Comparison of ENCODE assay signal across 8 cellular contexts in genomic region chr17:80866050-80866793, GRCh38.
DNase-seq lines count a peak whose midpoint lies in the region; ATAC-seq and TF ChIP-seq lines count a peak whose summit lies in the region.

No MANE protein-coding gene starts in this region.

- DNase-seq in A673 (ENCODE audit: low spot score) (peak; percentile 77), GM23248 (peak; percentile 84), NCI-H510A (lab: John Stamatoyannopoulos, UW) (peak; percentile 19), dedifferentiated amniotic fluid mesenchymal stem cell (ENCODE audit: extremely low spot score) (peak; percentile 37), lower lobe of right lung (peak; percentile 56)
- peak; percentile 66 to 75 for DNase-seq in activated CD4-positive, alpha-beta T cell treated with anti-CD3 and anti-CD28 coated beads for 4 hours
- DNase-seq in stimulated activated CD8-positive, alpha-beta memory T cell treated with anti-CD3 and anti-CD28 coated beads, Interleukin-2, amount 100 ng/mL, for 1 hour (ENCODE audit: low read depth in 2 of 2) = peak; percentile 34

- no peaks in the 10 kb centered on the region for H3K27me3 ChIP-seq in A673 (replicated peaks; ENCODE audit: insufficient read depth, low read depth, low read length, poor library complexity)
- H3K27me3 ChIP-seq in GM23248 (replicated peaks; ENCODE audit: insufficient read depth) = no peaks in the 10 kb centered on the region
- no peaks in the 10 kb centered on the region for H3K27me3 ChIP-seq in lower lobe of right lung (ENCODE audit: low read depth)

- no peaks in the 10 kb centered on the region for H3F3A ChIP-seq in GM23248 (ENCODE audit: insufficient read depth)

- H3K4me1 ChIP-seq in A673 (ENCODE audit: insufficient read depth, low read length, poor library complexity, severe bottlenecking) (no peaks in the 10 kb centered on the region), GM23248 (ENCODE audit: insufficient read depth) (no peaks in the 10 kb centered on the region), lower lobe of right lung (peaks cover 10% of the 10 kb centered on the region)

- H4K20me1 ChIP-seq in GM23248 (ENCODE audit: insufficient read depth) = no peaks in the 10 kb centered on the region

- CTCF ChIA-PET in A673 (lab: Charles Lee) = no interaction called here

- H3K9me3 ChIP-seq in A673 (ENCODE audit: low read depth, low read length, poor library complexity, severe bottlenecking) = no peaks in the 10 kb centered on the region
- H3K9me3 ChIP-seq in GM23248 (ENCODE audit: low read depth) = no peaks in the 10 kb centered on the region
- H3K9me3 ChIP-seq in lower lobe of right lung = no peaks in the 10 kb centered on the region

- H2AFZ ChIP-seq in GM23248 = no peak overlapping the region

- BruUV-seq in A673 (replicated peaks; lab: Mats Ljungman, UMichigan) = no TSS peak

- POLR2A ChIA-PET in A673 (lab: Charles Lee; ENCODE audit: low non-redundant PET) = no interaction called here

- H3K27ac ChIP-seq in A673 (ENCODE audit: low read depth, low read length, poor library complexity, severe bottlenecking) (no peak overlapping the region), GM23248 (no peak overlapping the region), lower lobe of right lung (no peak overlapping the region)

- H3K9me2 ChIP-seq in GM23248 (ENCODE audit: insufficient read depth) = no peaks in the 10 kb centered on the region

- ATAC-seq in lower lobe of right lung (peak; percentile 78 to 82), HG03095 (IDR thresholded peaks at IDR 0.05; ENCODE audit: unreplicated experiment) (no peak)

- H3K79me2 ChIP-seq in GM23248 (ENCODE audit: insufficient read depth) = no peaks in the 10 kb centered on the region

- TF ChIP-seq CTCF in A673 (conservative IDR thresholded peaks at IDR 0.05; ENCODE audit: low read depth, low read length) = peak; percentile 84
- TF ChIP-seq CTCF in lower lobe of right lung (IDR thresholded peaks at IDR 0.05) = peak; percentile 77

- in situ Hi-C loops in GM23248 (cut with MboI) = no loop called here

- intact Hi-C loops in A673 (cut with micrococcal nuclease; ENCODE audit: unreplicated experiment) = loop anchor here (5.0 kb wide), 1 partner anchor 116 kb away; no protein-coding TSS in a partner anchor
- intact Hi-C loops in lower lobe of right lung (cut with DNase I) = no loop called here

- H3K4me3 ChIP-seq in A673 (ENCODE audit: low read depth, low read length, poor library complexity, severe bottlenecking) = no peak overlapping the region
- H3K4me3 ChIP-seq in GM23248 = no peak overlapping the region
- H3K4me3 ChIP-seq in lower lobe of right lung = no peak overlapping the region

- peak overlapping the region; percentile 22 for H3K4me2 ChIP-seq in GM23248 (ENCODE audit: unreplicated experiment)

- WGBS in GM23248 (ENCODE audit: low coverage in 1 of 2, low lambda C conversion rate in 2 of 2, missing lambda C conversion rate in 2 of 2), 2 experiments = 20% methylated on average over 8 of the region's 8 CpGs

- H3K9ac ChIP-seq in GM23248 = no peak overlapping the region

- H3K36me3 ChIP-seq in A673 (ENCODE audit: insufficient read depth, low read length, poor library complexity, severe bottlenecking) (no peaks in the 10 kb centered on the region), GM23248 (ENCODE audit: low read depth) (no peaks in the 10 kb centered on the region), lower lobe of right lung (peaks cover 5% of the 10 kb centered on the region)

Comparison
In these comparisons a context has a peak if more than half of its experiments do, and no peak if none do; other contexts are left out.
1. DNase-seq: peak in every context shown above with its lines; median percentile 84 in GM23248; 77 in A673; 70 in activated CD4-positive, alpha-beta T cell treated with anti-CD3 and anti-CD28 coated beads for 4 hours; 56 in lower lobe of right lung; 37 in dedifferentiated amniotic fluid mesenchymal stem cell; 34 in stimulated activated CD8-positive, alpha-beta memory T cell treated with anti-CD3 and anti-CD28 coated beads, Interleukin-2, amount 100 ng/mL, for 1 hour; 19 in NCI-H510A.